8 cellular contexts compared by ENCODE assay signal in the genomic region with DNA sequence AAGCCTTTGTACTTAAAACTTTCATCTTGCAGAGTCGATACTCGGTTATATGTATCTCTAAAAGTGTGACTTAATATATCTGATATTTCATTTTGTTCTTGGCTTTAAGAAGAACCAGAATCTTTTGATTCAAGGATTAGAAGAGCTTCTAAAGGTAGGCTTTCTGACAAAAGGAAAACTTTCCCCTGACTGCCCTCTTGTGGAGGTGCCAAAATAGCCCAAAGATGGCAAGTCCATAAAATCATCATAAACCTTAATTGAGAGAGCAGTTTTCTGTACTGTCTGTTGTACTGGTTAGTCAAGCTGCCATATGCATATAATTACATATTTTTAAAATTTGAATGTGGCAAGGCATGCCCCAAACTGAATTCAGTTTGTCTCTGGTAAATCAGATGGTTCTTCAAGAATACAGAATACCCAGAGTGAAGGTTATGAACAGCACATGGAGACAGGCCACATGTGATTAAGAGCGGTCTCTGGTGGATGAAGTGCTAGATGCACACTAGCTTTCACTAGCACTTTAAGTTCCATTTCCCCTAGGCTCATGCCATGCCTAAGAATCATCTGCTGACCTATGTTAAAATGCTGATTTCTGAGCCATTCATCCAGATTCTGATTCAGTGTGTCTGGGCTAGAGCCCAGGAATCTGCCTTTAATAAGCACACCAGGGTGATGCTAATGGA. TPM values are rescaled to one million over a fixed set of nuclear protein-coding genes. Genes with fewer than 3 reads are reported as not detected.
A peak's percentile ranks its signal among the peaks of the same experiment; 100 is the strongest.
DNase-seq lines count a peak whose midpoint lies in the region; ATAC-seq, FAIRE-seq and TF ChIP-seq lines count a peak whose summit lies in the region.

No MANE protein-coding gene starts in this region.

- POLR2A ChIA-PET in Caco-2 (lab: Charles Lee), result no interaction called here

- 62 to 64% methylated on average over 3 of the region's 3 CpGs for WGBS in endodermal cell (ENCODE audit: insufficient coverage in 1 of 2, insufficient read length in 1 of 2), 2 experiments

- H3K4me1 ChIP-seq in Caco-2, result no peaks in the 10 kb centered on the region
- no peaks in the 10 kb centered on the region for H3K4me1 ChIP-seq in endodermal cell (ENCODE audit: control insufficient read depth, insufficient read depth, low read length)

- H3K27ac ChIP-seq in endodermal cell (ENCODE audit: low read depth, low read length), result no peak overlapping the region

- H3K4me3 Mint-ChIP-seq in Caco-2 (ENCODE audit: unreplicated experiment) (no peak overlapping the region), HFFc6 (no peak overlapping the region), endodermal cell (no peak overlapping the region), T-helper 17 cell (no peak overlapping the region)
- no peak overlapping the region for H3K4me3 Mint-ChIP-seq in activated T-helper 1 cell treated with anti-CD3 and anti-CD28 coated beads, Interleukin-12 subunit alpha, Interleukin-12 subunit beta, Interleukin-2, Interleukin-4 antibody, amounts not matched to agents 30 ng/mL and 10 ng/mL and 1 ng/mL, durations not matched to agents 14 hours and 24 hours and 36 hours

- FAIRE-seq in RCC 7860 (lab: Jason Lieb, UNC), result no peak

- TF ChIP-seq CTCF in Caco-2 (IDR thresholded peaks at IDR 0.05; ENCODE audit: insufficient read depth in 1 of 2, low read depth in 1 of 2, low read length in 1 of 2, severe bottlenecking in 1 of 2, unreplicated experiment in 1 of 2), result peak; percentile 30 to 44
- TF ChIP-seq CTCF in HFFc6 (IDR thresholded peaks at IDR 0.05), result peak; percentile 11; the same call in 1 of the 2 replicates
- TF ChIP-seq CTCF in endodermal cell (conservative IDR thresholded peaks at IDR 0.05), result peak; percentile 83

- no peaks in the 10 kb centered on the region for H3K9me3 ChIP-seq in Caco-2
- H3K9me3 ChIP-seq in endodermal cell (ENCODE audit: control insufficient read depth, low read length), result peaks cover 33% of the 10 kb centered on the region
- H3K9me3 ChIP-seq in T-helper 17 cell (ENCODE audit: control insufficient read depth, low read length, poor library complexity, severe bottlenecking), result no peaks in the 10 kb centered on the region

- H3K4me3 ChIP-seq in Caco-2 (ENCODE audit: low read depth, low read length) (no peak overlapping the region), endodermal cell (ENCODE audit: low read length) (no peak overlapping the region)

- H3K9ac ChIP-seq in endodermal cell (ENCODE audit: extremely low read depth, low read length, poor library complexity, severe bottlenecking), result no peak overlapping the region

- H3K27ac Mint-ChIP-seq in Caco-2 (ENCODE audit: unreplicated experiment) (no peak overlapping the region), HFFc6 (no peak overlapping the region), endodermal cell (no peak overlapping the region), T-helper 17 cell (no peak overlapping the region)
- no peak overlapping the region for H3K27ac Mint-ChIP-seq in activated T-helper 1 cell treated with anti-CD3 and anti-CD28 coated beads, Interleukin-12 subunit alpha, Interleukin-12 subunit beta, Interleukin-2, Interleukin-4 antibody, amounts not matched to agents 30 ng/mL and 10 ng/mL and 1 ng/mL, durations not matched to agents 14 hours and 24 hours and 36 hours

- H3K4me1 Mint-ChIP-seq in Caco-2 (ENCODE audit: low read depth, unreplicated experiment) (no peaks in the 10 kb centered on the region), HFFc6 (ENCODE audit: low read depth) (no peaks in the 10 kb centered on the region), endodermal cell (no peaks in the 10 kb centered on the region), T-helper 17 cell (no peaks in the 10 kb centered on the region)
- H3K4me1 Mint-ChIP-seq in activated T-helper 1 cell treated with anti-CD3 and anti-CD28 coated beads, Interleukin-12 subunit alpha, Interleukin-12 subunit beta, Interleukin-2, Interleukin-4 antibody, amounts not matched to agents 30 ng/mL and 10 ng/mL and 1 ng/mL, durations not matched to agents 14 hours and 24 hours and 36 hours (ENCODE audit: low read depth), result no peaks in the 10 kb centered on the region

- intact Hi-C loops in Caco-2 (cut with micrococcal nuclease; ENCODE audit: unreplicated experiment), result loop anchor here (1.0 kb wide), 1 partner anchor 267 kb away; no protein-coding TSS in a partner anchor
- intact Hi-C loops in activated T-helper 1 cell treated with anti-CD3 and anti-CD28 coated beads, Interleukin-12 subunit alpha, Interleukin-12 subunit beta, Interleukin-2, Interleukin-4 antibody, amounts not matched to agents 30 ng/mL and 10 ng/mL and 1 ng/mL, durations not matched to agents 14 hours and 24 hours and 36 hours (cut with micrococcal nuclease), result no loop called here

- DNase-seq in Caco-2, result peak in 1 of 2 experiments; percentile 10
- no peak for DNase-seq in HFFc6
- peak; percentile 86 for DNase-seq in NCI-H748 (lab: John Stamatoyannopoulos, UW; ENCODE audit: unreplicated experiment)
- peak; percentile 55 for DNase-seq in endodermal cell
- DNase-seq in T-helper 17 cell, result no peak
- no peak for DNase-seq in GF-D8 (lab: John Stamatoyannopoulos, UW)
- DNase-seq in activated T-helper 1 cell treated with anti-CD3 and anti-CD28 coated beads, Interleukin-12 subunit alpha, Interleukin-12 subunit beta, Interleukin-2, Interleukin-4 antibody, amounts not matched to agents 30 ng/mL and 10 ng/mL and 1 ng/mL, durations not matched to agents 14 hours and 24 hours and 36 hours (ENCODE audit: low spot score), result no peak
- DNase-seq in RCC 7860 (ENCODE audit: low spot score), result no peak

- no peaks in the 10 kb centered on the region for H3K27me3 ChIP-seq in Caco-2 (replicated peaks; ENCODE audit: control insufficient read depth, insufficient read depth, low read length)
- H3K27me3 ChIP-seq in endodermal cell (ENCODE audit: control insufficient read depth, insufficient read depth, low read length, poor library complexity, severe bottlenecking), result no peaks in the 10 kb centered on the region

- H3K27me3 Mint-ChIP-seq in Caco-2 (ENCODE audit: insufficient read depth, unreplicated experiment) (peaks cover 4% of the 10 kb centered on the region), HFFc6 (ENCODE audit: insufficient read depth) (peaks cover 2% of the 10 kb centered on the region; the same call in 1 of the 2 replicates), endodermal cell (ENCODE audit: insufficient read depth) (peaks cover 4% of the 10 kb centered on the region), T-helper 17 cell (no peaks in the 10 kb centered on the region)
- no peaks in the 10 kb centered on the region for H3K27me3 Mint-ChIP-seq in activated T-helper 1 cell treated with anti-CD3 and anti-CD28 coated beads, Interleukin-12 subunit alpha, Interleukin-12 subunit beta, Interleukin-2, Interleukin-4 antibody, amounts not matched to agents 30 ng/mL and 10 ng/mL and 1 ng/mL, durations not matched to agents 14 hours and 24 hours and 36 hours (ENCODE audit: insufficient read depth)

- no TSS peak for BruUV-seq in Caco-2 (replicated peaks; lab: Mats Ljungman, UMichigan)

- H3K9me3 Mint-ChIP-seq in Caco-2 (ENCODE audit: unreplicated experiment) (no peaks in the 10 kb centered on the region), HFFc6 (peaks cover 48% of the 10 kb centered on the region), endodermal cell (no peaks in the 10 kb centered on the region)
- H3K9me3 Mint-ChIP-seq in activated T-helper 1 cell treated with anti-CD3 and anti-CD28 coated beads, Interleukin-12 subunit alpha, Interleukin-12 subunit beta, Interleukin-2, Interleukin-4 antibody, amounts not matched to agents 30 ng/mL and 10 ng/mL and 1 ng/mL, durations not matched to agents 14 hours and 24 hours and 36 hours, result no peaks in the 10 kb centered on the region

- H3K36me3 Mint-ChIP-seq in Caco-2 (ENCODE audit: insufficient read depth, unreplicated experiment), result no peaks in the 10 kb centered on the region
- H3K36me3 Mint-ChIP-seq in HFFc6 (ENCODE audit: low read depth), result no peaks in the 10 kb centered on the region
- no peaks in the 10 kb centered on the region for H3K36me3 Mint-ChIP-seq in endodermal cell (ENCODE audit: low read depth)
- no peaks in the 10 kb centered on the region for H3K36me3 Mint-ChIP-seq in T-helper 17 cell (ENCODE audit: low read depth)
- H3K36me3 Mint-ChIP-seq in activated T-helper 1 cell treated with anti-CD3 and anti-CD28 coated beads, Interleukin-12 subunit alpha, Interleukin-12 subunit beta, Interleukin-2, Interleukin-4 antibody, amounts not matched to agents 30 ng/mL and 10 ng/mL and 1 ng/mL, durations not matched to agents 14 hours and 24 hours and 36 hours (ENCODE audit: low read depth), result no peaks in the 10 kb centered on the region

- CTCF ChIA-PET in Caco-2 (lab: Charles Lee), result no interaction called here

- ATAC-seq in T-helper 17 cell, result no peak

- no peaks in the 10 kb centered on the region for H3K36me3 ChIP-seq in Caco-2 (ENCODE audit: control insufficient read depth, insufficient read depth, low read length)
- H3K36me3 ChIP-seq in endodermal cell (ENCODE audit: control insufficient read depth, insufficient read depth, low read length), result no peaks in the 10 kb centered on the region

RNA-seq across cellular contexts. Expression of gene ELAVL4, which starts 27.7 kb away (rescaled TPM):
- total RNA-seq in Caco-2 (2022), result not detected in 2 replicates
- total RNA-seq in HFFc6 (2021; fragmentation: NEBNext Ultra II Directional; extraction: Animal tissue kit (Norgen Biotek cat#: 25700)), result not detected
- 10 to 100 TPM in 1 of 2 donors, 1 to 10 TPM in 1; 4.0 to 10.3 TPM for total RNA-seq in endodermal cell
- 16.2 TPM for polyA plus RNA-seq in endodermal cell (2013, experiment 1 of 2)
- 14.0 TPM for polyA plus RNA-seq in endodermal cell (2013, experiment 2 of 2)
- total RNA-seq in T-helper 17 cell, result not detected
- total RNA-seq in activated T-helper 1 cell treated with anti-CD3 and anti-CD28 coated beads, Interleukin-12 subunit alpha, Interleukin-12 subunit beta, Interleukin-2, Interleukin-4 antibody, amounts not matched to agents 30 ng/mL and 10 ng/mL and 1 ng/mL, durations not matched to agents 14 hours and 24 hours and 36 hours, result not detected in 2 replicates

RNA-seq across cellular contexts. Expression of gene AGBL4, which starts 57.3 kb away (rescaled TPM):
- total RNA-seq in Caco-2 (2022) (not detected in 2 replicates), endodermal cell (1 to 10 TPM in 1 of 2 donors, under 1 TPM in 1; 0.40 to 5.5 TPM), T-helper 17 cell (not detected)
- not detected for total RNA-seq in HFFc6 (2021; fragmentation: NEBNext Ultra II Directional; extraction: Animal tissue kit (Norgen Biotek cat#: 25700))
- polyA plus RNA-seq in endodermal cell (2013, experiment 1 of 2), result 0.61 TPM
- 0.41 TPM for polyA plus RNA-seq in endodermal cell (2013, experiment 2 of 2)
- total RNA-seq in activated T-helper 1 cell treated with anti-CD3 and anti-CD28 coated beads, Interleukin-12 subunit alpha, Interleukin-12 subunit beta, Interleukin-2, Interleukin-4 antibody, amounts not matched to agents 30 ng/mL and 10 ng/mL and 1 ng/mL, durations not matched to agents 14 hours and 24 hours and 36 hours, result not detected in 2 replicates

Comparison
In these comparisons a context has a peak if more than half of its experiments do, and no peak if none do; other contexts are left out.
1. DNase-seq: peak in NCI-H748 (single experiment) and endodermal cell (single experiment); none in HFFc6 (single experiment), T-helper 17 cell (0 of 3), GF-D8 (single experiment), activated T-helper 1 cell treated with anti-CD3 and anti-CD28 coated beads, Interleukin-12 subunit alpha, Interleukin-12 subunit beta, Interleukin-2, Interleukin-4 antibody, amounts not matched to agents 30 ng/mL and 10 ng/mL and 1 ng/mL, durations not matched to agents 14 hours and 24 hours and 36 hours (single experiment) and RCC 7860 (single experiment).
2. CTCF ChIP-seq: peak in every context shown above with its lines; median percentile 83 in endodermal cell; 37 in Caco-2; 11 in HFFc6.